Comparison of ENCODE assay signal across 12 cellular contexts in the genomic region with DNA sequence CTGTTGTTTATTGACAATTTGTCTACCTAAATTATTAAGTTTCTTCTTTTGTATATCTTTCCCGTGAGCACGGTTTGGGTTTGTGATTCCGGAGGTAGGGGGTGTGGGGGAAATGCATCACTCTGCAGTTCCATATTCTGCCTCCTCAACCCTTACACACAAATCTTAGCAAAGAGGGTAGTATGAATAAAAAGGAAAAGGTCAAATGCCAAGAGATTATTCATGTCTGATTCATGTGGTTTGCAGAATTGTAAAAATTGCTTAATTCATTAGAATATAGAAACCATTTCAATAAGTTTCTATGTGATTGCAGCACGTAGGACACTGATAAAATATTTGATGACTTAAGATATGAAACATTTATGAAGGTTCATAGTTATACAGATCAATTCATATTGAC.
"Had no signal": no experiment of that assay in that cellular context is flagged by ENCODE, and none has a peak within 500 bp of the region (broad histone marks: within the 10 kb centered on the region; RNA-seq: fewer than 3 reads in every experiment).

No MANE protein-coding gene starts in this region.

- DNase-seq: activated CD4-positive, CD25-positive, alpha-beta regulatory T cell; activated naive CD4-positive, alpha-beta T cell treated with anti-CD3 and anti-CD28 coated beads, Interleukin-2, amount 50 U/mL, for 16 hours; adrenal gland; body of pancreas; dorsolateral prefrontal cortex; left colon; nucleus accumbens; stimulated activated CD4-positive, alpha-beta T cell treated with anti-CD3 and anti-CD28 coated beads, Interleukin-2, amount 100 ng/mL, for 48 hours; stimulated activated naive CD8-positive, alpha-beta T cell treated with anti-CD3 and anti-CD28 coated beads, Interleukin-15, Interleukin-2, amounts not matched to agents 100 U/mL and 50 U/mL, for 24 hours; T-helper 17 cell had no signal

- H3K27me3 ChIP-seq: adrenal gland, body of pancreas, dorsolateral prefrontal cortex, suprapubic skin had no signal

- ATAC-seq: body of pancreas; left colon; natural killer cell treated with Interleukin-12 subunit alpha and Interleukin-12 subunit beta and Interleukin-15 and Interleukin-18, amount 100 ng/mL, for 72 hours; stimulated activated naive CD8-positive, alpha-beta T cell treated with anti-CD3 and anti-CD28 coated beads, Interleukin-15, Interleukin-2, amounts not matched to agents 100 U/mL and 50 U/mL, for 24 hours; T-helper 17 cell had no signal

- H3K4me1 ChIP-seq: adrenal gland, body of pancreas, suprapubic skin had no signal

- H3K36me3 ChIP-seq: adrenal gland, suprapubic skin had no signal

- H3K9me3 ChIP-seq: adrenal gland, body of pancreas had no signal

- H3K4me3 ChIP-seq: adrenal gland, body of pancreas, dorsolateral prefrontal cortex, suprapubic skin had no signal

- H3K27ac ChIP-seq: adrenal gland, body of pancreas, dorsolateral prefrontal cortex, suprapubic skin had no signal
